ENCODE assay signal across 13 cellular contexts in genomic region chr22:48782817-48783511, GRCh38.
A peak's percentile ranks its signal among the peaks of the same experiment; 100 is the strongest.
DNase-seq lines count a peak whose midpoint lies in the region; ATAC-seq and TF ChIP-seq lines count a peak whose summit lies in the region.
"Had no signal": no experiment of that assay in that cellular context is flagged by ENCODE, and none has a peak within 500 bp of the region (broad histone marks: within the 10 kb centered on the region; RNA-seq: fewer than 3 reads in every experiment).

No MANE protein-coding gene starts in this region.

- TF ChIP-seq POLR2A in esophagus muscularis mucosa (IDR thresholded peaks at IDR 0.05; ENCODE audit: low read depth) (no peak), transverse colon (IDR thresholded peaks at IDR 0.05) (no peak)

- H3K36me3 Mint-ChIP-seq in HFFc6 (ENCODE audit: low read depth), result peaks cover 10% of the 10 kb centered on the region
- H3K36me3 Mint-ChIP-seq in activated T-cell treated with anti-CD3 and anti-CD28 coated beads, Interleukin-2, amount 50 U/mL, for 4 hours (ENCODE audit: insufficient read depth), result no peaks in the 10 kb centered on the region

- H3K27ac Mint-ChIP-seq in HFFc6, result no peak overlapping the region
- H3K27ac Mint-ChIP-seq: T-helper 2 cell treated with Interferon-gamma antibody and Interleukin-4, amounts not matched to agents 5 μg/mL and 100 μg/mL, for 36 hours had no signal

- peak; percentile 85 for TF ChIP-seq CTCF in C4-2B (conservative IDR thresholded peaks at IDR 0.05)
- peak; percentile 37; the same call in 1 of the 2 replicates for TF ChIP-seq CTCF in HFFc6 (IDR thresholded peaks at IDR 0.05)
- peak; percentile 61 for TF ChIP-seq CTCF in Panc1 (IDR thresholded peaks at IDR 0.05)
- TF ChIP-seq CTCF in liver (IDR thresholded peaks at IDR 0.05; ENCODE audit: low read depth, low read length, missing input control), result peak; percentile 17
- no peak for TF ChIP-seq CTCF in esophagus muscularis mucosa (IDR thresholded peaks at IDR 0.05)
- TF ChIP-seq CTCF in transverse colon (IDR thresholded peaks at IDR 0.05), result peak in 1 of 5 experiments; percentile 17

- intact Hi-C loops in Panc1 (cut with micrococcal nuclease; ENCODE audit: unreplicated experiment) (no loop called here), esophagus muscularis mucosa (cut with DNase I) (no loop called here), transverse colon (cut with DNase I; ENCODE audit: low total_unique reads) (no loop called here)

- peaks cover 68% of the 10 kb centered on the region for H3K9me3 Mint-ChIP-seq in HFFc6
- H3K9me3 Mint-ChIP-seq in activated T-cell treated with anti-CD3 and anti-CD28 coated beads, Interleukin-2, amount 50 U/mL, for 4 hours, result no peaks in the 10 kb centered on the region
- H3K9me3 Mint-ChIP-seq: T-helper 2 cell treated with Interferon-gamma antibody and Interleukin-4, amounts not matched to agents 5 μg/mL and 100 μg/mL, for 36 hours had no signal

- H3K27me3 Mint-ChIP-seq in HFFc6 (ENCODE audit: insufficient read depth), result no peaks in the 10 kb centered on the region
- no peaks in the 10 kb centered on the region for H3K27me3 Mint-ChIP-seq in activated T-cell treated with anti-CD3 and anti-CD28 coated beads, Interleukin-2, amount 50 U/mL, for 4 hours (ENCODE audit: low read depth)

- TF ChIP-seq RAD21 in liver (IDR thresholded peaks at IDR 0.05), result no peak

- CTCF ChIA-PET in Panc1 (lab: Charles Lee), result no interaction called here

- H3K4me3 ChIP-seq in Panc1 (ENCODE audit: low read depth in 2 of 2, low read length in 2 of 2) (no peak overlapping the region), liver (ENCODE audit: low read depth in 1 of 3, low read length in 3 of 3) (no peak overlapping the region), esophagus muscularis mucosa (no peak overlapping the region), transverse colon (no peak overlapping the region)
- H3K4me3 ChIP-seq: esophagus squamous epithelium had no signal

- H3K4me1 ChIP-seq in Panc1 (ENCODE audit: control insufficient read depth, insufficient read depth, low read length), result no peaks in the 10 kb centered on the region
- H3K4me1 ChIP-seq in liver (ENCODE audit: control insufficient read depth in 4 of 4, insufficient read depth in 4 of 4, low read length in 3 of 4), result no peaks in the 10 kb centered on the region
- no peaks in the 10 kb centered on the region for H3K4me1 ChIP-seq in esophagus muscularis mucosa
- H3K4me1 ChIP-seq in transverse colon, result no peaks in the 10 kb centered on the region
- H3K4me1 ChIP-seq: esophagus squamous epithelium had no signal

- H3K27me3 ChIP-seq in Panc1 (ENCODE audit: control insufficient read depth, insufficient read depth, low read length) (no peaks in the 10 kb centered on the region), liver (ENCODE audit: control insufficient read depth in 4 of 4, insufficient read depth in 4 of 4, low read length in 3 of 4) (no peaks in the 10 kb centered on the region), esophagus muscularis mucosa (peaks cover 0 to 63% (median 0%) of the 10 kb centered on the region in 4 donors), transverse colon (no peaks in the 10 kb centered on the region)

- H3K4me3 Mint-ChIP-seq in HFFc6, result no peak overlapping the region
- no peak overlapping the region for H3K4me3 Mint-ChIP-seq in activated T-cell treated with anti-CD3 and anti-CD28 coated beads, Interleukin-2, amount 50 U/mL, for 4 hours
- H3K4me3 Mint-ChIP-seq: T-helper 2 cell treated with Interferon-gamma antibody and Interleukin-4, amounts not matched to agents 5 μg/mL and 100 μg/mL, for 36 hours had no signal

- POLR2A ChIA-PET in Panc1 (lab: Charles Lee), result no interaction called here

- H3K27ac ChIP-seq in C4-2B (no peak overlapping the region), Panc1 (ENCODE audit: low read length) (no peak overlapping the region), liver (ENCODE audit: low read depth in 1 of 2, low read length in 2 of 2) (no peak overlapping the region), esophagus muscularis mucosa (replicated peaks in 1 of 4) (no peak overlapping the region), transverse colon (no peak overlapping the region)
- H3K27ac ChIP-seq: esophagus squamous epithelium had no signal

- no peaks in the 10 kb centered on the region for H3K9me3 ChIP-seq in Panc1 (ENCODE audit: control insufficient read depth, insufficient read depth, low read depth, low read length)
- H3K9me3 ChIP-seq in liver (ENCODE audit: control insufficient read depth in 4 of 4, low read length in 3 of 4), result peaks cover 0 to 1% (median 0%) of the 10 kb centered on the region in 4 donors
- H3K9me3 ChIP-seq in esophagus muscularis mucosa, result peaks cover 0 to 2% (median 0%) of the 10 kb centered on the region in 4 donors
- no peaks in the 10 kb centered on the region for H3K9me3 ChIP-seq in transverse colon
- H3K9me3 ChIP-seq: esophagus squamous epithelium had no signal

- DNase-seq in HFFc6, result no peak
- DNase-seq in Panc1 (ENCODE audit: low read depth, low spot score), result no peak
- no peak for DNase-seq in activated T-cell treated with anti-CD3 and anti-CD28 coated beads, Interleukin-2, amount 50 U/mL, for 4 hours
- no peak for DNase-seq in esophagus muscularis mucosa (ENCODE audit: extremely low spot score)
- no peak for DNase-seq in transverse colon
- DNase-seq: COR-L47; esophagus squamous epithelium; occipital lobe; stimulated activated CD4-positive, alpha-beta T cell treated with anti-CD3 and anti-CD28 coated beads, Interleukin-2, amount 100 ng/mL, for 48 hours had no signal

- no peaks in the 10 kb centered on the region for H3K4me1 Mint-ChIP-seq in HFFc6 (ENCODE audit: low read depth)
- H3K4me1 Mint-ChIP-seq in activated T-cell treated with anti-CD3 and anti-CD28 coated beads, Interleukin-2, amount 50 U/mL, for 4 hours (ENCODE audit: low read depth), result no peaks in the 10 kb centered on the region

- BruUV-seq in Panc1 (replicated peaks; lab: Mats Ljungman, UMichigan), result no TSS peak

- no peak for ATAC-seq in Panc1
- ATAC-seq in GM18861 (IDR thresholded peaks at IDR 0.05; ENCODE audit: unreplicated experiment), result no peak
- ATAC-seq in activated T-cell treated with anti-CD3 and anti-CD28 coated beads, Interleukin-2, amount 50 U/mL, for 4 hours, result no peak

- 51% methylated on average over 16 of the region's 16 CpGs for WGBS in liver
- WGBS in esophagus muscularis mucosa, result 41% methylated on average over 16 of the region's 16 CpGs
- 44 to 74% methylated on average over 3 to 16 of the region's 16 CpGs for WGBS in transverse colon (ENCODE audit: low coverage in 1 of 2), 2 donors

- no peaks in the 10 kb centered on the region for H3K36me3 ChIP-seq in Panc1 (ENCODE audit: control insufficient read depth, insufficient read depth, low read length)
- no peaks in the 10 kb centered on the region for H3K36me3 ChIP-seq in liver (ENCODE audit: control insufficient read depth in 4 of 4, insufficient read depth in 3 of 4, low read depth in 1 of 4, low read length in 3 of 4)
- H3K36me3 ChIP-seq in esophagus muscularis mucosa, result no peaks in the 10 kb centered on the region
- H3K36me3 ChIP-seq in transverse colon, result no peaks in the 10 kb centered on the region
- H3K36me3 ChIP-seq: esophagus squamous epithelium had no signal

- in situ Hi-C loops in Panc1 (cut with HindIII; ENCODE audit: low pct_unique_long_range_greater_than_20kb, low sequenced_read_pairs) (no loop called here), transverse colon (cut with MboI; ENCODE audit: low pct_ligation_motif_present in 1 of 4, low pct_unique_long_range_greater_than_20kb in 1 of 4, low sequenced_read_pairs in 3 of 4) (no loop called here)

- TF ChIP-seq EP300 in esophagus muscularis mucosa (IDR thresholded peaks at IDR 0.05) (no peak), transverse colon (IDR thresholded peaks at IDR 0.05; ENCODE audit: low read depth) (no peak)

- no peak overlapping the region for H3K9ac ChIP-seq in liver (ENCODE audit: low read depth in 1 of 2, low read length in 2 of 2)

TF ChIP-seq in liver, 16 proteins besides CTCF, POLR2A, EP300 and RAD21 (continues in another document):
- TF ChIP-seq ZBTB33 (IDR thresholded peaks at IDR 0.05) (no peak), ATF3 (IDR thresholded peaks at IDR 0.05) (no peak), FOXA2 (IDR thresholded peaks at IDR 0.05) (no peak), HNF4A (conservative IDR thresholded peaks at IDR 0.05) (no peak), JUND (IDR thresholded peaks at IDR 0.05) (no peak), GABPA (IDR thresholded peaks at IDR 0.05 in 1 of 2, conservative IDR thresholded peaks at IDR 0.05 in 1 of 2) (no peak)

Comparison
In these comparisons a context has a peak if more than half of its experiments do, and no peak if none do; other contexts are left out.
1. CTCF ChIP-seq: peak in C4-2B (single experiment), HFFc6 (single experiment), Panc1 (single experiment) and liver (single experiment); none in esophagus muscularis mucosa (0 of 3).